ENCODE assay signal across 8 cellular contexts in genomic region chr1:234495231-234495990, GRCh38. TPM values are rescaled to one million over a fixed set of nuclear protein-coding genes. Genes with fewer than 3 reads are reported as not detected.
DNase-seq lines count a peak whose midpoint lies in the region; ATAC-seq and TF ChIP-seq lines count a peak whose summit lies in the region.

No MANE protein-coding gene starts in this region.

- H3K9me3 ChIP-seq in A673 (ENCODE audit: low read depth, low read length, poor library complexity, severe bottlenecking) (no peaks in the 10 kb centered on the region), left lung (no peaks in the 10 kb centered on the region)

- ATAC-seq in GM18517 (IDR thresholded peaks at IDR 0.05; ENCODE audit: unreplicated experiment) (peak; percentile 77), HG02938 (IDR thresholded peaks at IDR 0.05; ENCODE audit: unreplicated experiment) (peak; percentile 84), SK-N-SH treated with all-trans-retinoic acid at 6 μM for 48 hours (peak; percentile 79), left lung (peak; percentile 55)

- DNase-seq in A673 (ENCODE audit: low spot score) (peak; percentile 56), left lung (no peak), GM19240 (ENCODE audit: insufficient read length, low spot score) (no peak), activated gamma-delta T cell (lab: John Stamatoyannopoulos, UW) (no peak), activated gamma-delta T cell treated with Interleukin-2 at 50 U/mL for 16 hours (no peak)

- POLR2A ChIA-PET in A673 (lab: Charles Lee; ENCODE audit: low non-redundant PET): interaction anchor here (0.7 kb wide), 1 partner anchor 402 kb away, joined by 9 read pairs; no protein-coding TSS in a partner anchor

- H3K27ac ChIP-seq in A673 (ENCODE audit: low read depth, low read length, poor library complexity, severe bottlenecking): peak overlapping the region; percentile 65
- H3K27ac ChIP-seq in left lung: peak overlapping the region; percentile 35 to 63

- BruUV-seq in A673 (replicated peaks; lab: Mats Ljungman, UMichigan): no TSS peak

- CTCF ChIA-PET in A673 (lab: Charles Lee): interaction anchor here (0.5 to 0.9 kb wide), 3 partner anchors 8 to 588 kb away, joined by 3 to 10 read pairs (median 7); no protein-coding TSS in a partner anchor

- H3K27me3 ChIP-seq in A673 (replicated peaks; ENCODE audit: insufficient read depth, low read depth, low read length, poor library complexity) (no peaks in the 10 kb centered on the region), left lung (no peaks in the 10 kb centered on the region)

- H3K4me3 ChIP-seq in A673 (ENCODE audit: low read depth, low read length, poor library complexity, severe bottlenecking) (no peak overlapping the region), left lung (no peak overlapping the region)

- TF ChIP-seq CTCF in A673 (conservative IDR thresholded peaks at IDR 0.05; ENCODE audit: low read depth, low read length) (no peak), left lung (IDR thresholded peaks at IDR 0.05) (no peak)

- H3K4me1 ChIP-seq in A673 (ENCODE audit: insufficient read depth, low read length, poor library complexity, severe bottlenecking) (peaks cover 19% of the 10 kb centered on the region), left lung (peaks cover 13 to 22% of the 10 kb centered on the region in 2 donors)

- intact Hi-C loops in A673 (cut with micrococcal nuclease; ENCODE audit: unreplicated experiment): loop anchor here (10.0 kb wide), 1 partner anchor 229 kb away; no protein-coding TSS in a partner anchor
- intact Hi-C loops in left lung (cut with DNase I): loop anchor here in 1 of 2 donors (5.0 kb wide), 1 partner anchor 597 kb away; no protein-coding TSS in a partner anchor

- H3K36me3 ChIP-seq in A673 (ENCODE audit: insufficient read depth, low read length, poor library complexity, severe bottlenecking) (no peaks in the 10 kb centered on the region), left lung (no peaks in the 10 kb centered on the region)

TF ChIP-seq in SK-N-SH treated with all-trans-retinoic acid at 6 μM for 48 hours, 23 proteins besides CTCF, POLR2A, EP300 and RAD21:
- TF ChIP-seq GLIS3 (CRISPR knock-in tag; IDR thresholded peaks at IDR 0.05) (no peak), TOX (CRISPR knock-in tag; IDR thresholded peaks at IDR 0.05; ENCODE audit: borderline replicate concordance) (0 out of 2 replicates have a peak, but pooled peaks have one; percentile 7)

RNA-seq across cellular contexts. Expression of gene TARBP1, which starts 16.4 kb away (rescaled TPM):
- total RNA-seq in A673 (2021) (28.0 and 31.9 TPM in 2 replicates), left lung (10 to 100 TPM; 20.9 to 23.8 TPM)
